1 cellular context compared by ENCODE assay signal in genomic region chr5:177071671-177072385, GRCh38.
TF ChIP-seq lines count a peak whose summit lies in the region.

No MANE protein-coding gene starts in this region.

TF ChIP-seq in Ishikawa, 13 proteins besides CTCF, POLR2A, EP300 and RAD21:
- TF ChIP-seq REST (IDR thresholded peaks at IDR 0.05; ENCODE audit: low read depth), result no peak
- TF ChIP-seq FOXM1 (IDR thresholded peaks at IDR 0.05; ENCODE audit: borderline replicate concordance, low read depth), result no peak
- no peak for TF ChIP-seq CEBPB (IDR thresholded peaks at IDR 0.05)
- TF ChIP-seq CREB1 (IDR thresholded peaks at IDR 0.05; ENCODE audit: low read depth), result no peak
- no peak for TF ChIP-seq USF1 (IDR thresholded peaks at IDR 0.05)
- no peak for TF ChIP-seq NFIC (IDR thresholded peaks at IDR 0.05)
- no peak for TF ChIP-seq TEAD4 (IDR thresholded peaks at IDR 0.05)
- TF ChIP-seq YY1 (IDR thresholded peaks at IDR 0.05; ENCODE audit: low read depth), result no peak
- no peak for TF ChIP-seq ZBTB7A (IDR thresholded peaks at IDR 0.05; ENCODE audit: low read depth)
- no peak for TF ChIP-seq EGR1 (IDR thresholded peaks at IDR 0.05)
- TF ChIP-seq MAX (IDR thresholded peaks at IDR 0.05), result no peak
- TF ChIP-seq TAF1 (IDR thresholded peaks at IDR 0.05; ENCODE audit: low read depth), result no peak
- no peak for TF ChIP-seq TCF12 (IDR thresholded peaks at IDR 0.05; ENCODE audit: low read depth)
